Comparison of ENCODE assay signal across 29 cellular contexts in genomic region chr17:20264996-20265395, GRCh38.
"Had no signal": no experiment of that assay in that cellular context is flagged by ENCODE, and none has a peak within 500 bp of the region (broad histone marks: within the 10 kb centered on the region; RNA-seq: fewer than 3 reads in every experiment).

No MANE protein-coding gene starts in this region.

- ATAC-seq: activated CD4-positive, alpha-beta T cell treated with anti-CD3 and anti-CD28 coated beads for 36 hours; activated T-cell treated with anti-CD3 and anti-CD28 coated beads, Interleukin-2, amount 50 U/mL, for 4 hours; effector memory CD8-positive, alpha-beta T cell; gastroesophageal sphincter; left colon; mucosa of descending colon; natural killer cell; pancreas; right lobe of liver; stimulated activated memory B cell treated with anti-CD40 and anti-IgM and Interleukin-4, amounts not matched to agents 10 μg/mL and 1 μg/mL and 100 μg/mL, for 72 hours; WTC11 had no signal

- H3K36me3 Mint-ChIP-seq: natural killer cell had no signal

- H3K9me3 ChIP-seq: gastroesophageal sphincter, mucosa of descending colon, neutrophil, pancreas, right lobe of liver, stomach, suprapubic skin had no signal

- H3K27me3 ChIP-seq: brain microvascular endothelial cell, gastroesophageal sphincter, neutrophil, pancreas, right lobe of liver, stomach, suprapubic skin had no signal

- H3K4me1 ChIP-seq: gastroesophageal sphincter, pancreas, right lobe of liver had no signal

- H3K4me3 ChIP-seq: gastroesophageal sphincter, mucosa of descending colon, pancreas, right lobe of liver, stomach, suprapubic skin had no signal

- H3K27ac Mint-ChIP-seq: activated CD4-positive, alpha-beta T cell treated with anti-CD3 and anti-CD28 coated beads for 36 hours; activated T-helper 2 cell treated with anti-CD3 and anti-CD28 coated beads, Interferon-gamma antibody, Interleukin-2, Interleukin-4, amounts not matched to agents 10 μg/mL and 5 μg/mL and 100 μg/mL, durations not matched to agents 14 hours and 24 hours and 36 hours; effector memory CD8-positive, alpha-beta T cell; natural killer cell; stimulated activated memory B cell treated with anti-CD40 and anti-IgM and Interleukin-4, amounts not matched to agents 10 μg/mL and 1 μg/mL and 100 μg/mL, for 72 hours; T-helper 1 cell treated with Interleukin-12 subunit alpha and Interleukin-12 subunit beta and Interleukin-4 antibody, amounts not matched to agents 30 μg/mL and 1 μg/mL, for 36 hours; WTC11 had no signal

- H3K9me3 Mint-ChIP-seq: activated T-cell treated with anti-CD3 and anti-CD28 coated beads, Interleukin-2, amount 50 U/mL, for 4 hours; activated T-helper 2 cell treated with anti-CD3 and anti-CD28 coated beads, Interferon-gamma antibody, Interleukin-2, Interleukin-4, amounts not matched to agents 10 μg/mL and 5 μg/mL and 100 μg/mL, durations not matched to agents 14 hours and 24 hours and 36 hours; effector memory CD8-positive, alpha-beta T cell; natural killer cell; stimulated activated memory B cell treated with anti-CD40 and anti-IgM and Interleukin-4, amounts not matched to agents 10 μg/mL and 1 μg/mL and 100 μg/mL, for 72 hours; T-helper 1 cell treated with Interleukin-12 subunit alpha and Interleukin-12 subunit beta and Interleukin-4 antibody, amounts not matched to agents 30 μg/mL and 1 μg/mL, for 36 hours; WTC11 had no signal

- H3K36me3 ChIP-seq: brain microvascular endothelial cell, pancreas, right lobe of liver, suprapubic skin had no signal

- DNase-seq: activated CD4-positive, alpha-beta T cell treated with anti-CD3 and anti-CD28 coated beads for 36 hours; activated CD4-positive, alpha-beta T cell treated with anti-CD3 and anti-CD28 coated beads, Interleukin-2, amount 50 U/mL, for 4 hours; activated CD8-positive, alpha-beta memory T cell treated with anti-CD3 and anti-CD28 coated beads, Interleukin-2, amount 50 U/mL, for 48 hours; activated naive CD4-positive, alpha-beta T cell treated with Interleukin-2 at 50 U/mL for 16 hours; activated T-cell treated with anti-CD3 and anti-CD28 coated beads, Interleukin-2, amount 50 U/mL, for 4 hours; amygdala; brain microvascular endothelial cell; caudate nucleus; effector memory CD8-positive, alpha-beta T cell; head of caudate nucleus; left colon; mesenchymal stem cell; mucosa of descending colon; natural killer cell; pancreas; right lobe of liver; small intestine; stimulated activated CD4-positive, alpha-beta T cell treated with anti-CD3 and anti-CD28 coated beads, Interleukin-15, amount 100 ng/mL, for 24 hours; stomach; T1000; trophoblast cell had no signal

- FAIRE-seq: keratinocyte, pancreas, small intestine had no signal

- H3K27ac ChIP-seq: brain microvascular endothelial cell, gastroesophageal sphincter, neutrophil, pancreas, right lobe of liver, stomach, suprapubic skin had no signal

- H3K4me1 Mint-ChIP-seq: stimulated activated memory B cell treated with anti-CD40 and anti-IgM and Interleukin-4, amounts not matched to agents 10 μg/mL and 1 μg/mL and 100 μg/mL, for 72 hours had no signal

- H3K4me3 Mint-ChIP-seq: activated CD4-positive, alpha-beta T cell treated with anti-CD3 and anti-CD28 coated beads for 36 hours; activated T-cell treated with anti-CD3 and anti-CD28 coated beads, Interleukin-2, amount 50 U/mL, for 4 hours; effector memory CD8-positive, alpha-beta T cell; natural killer cell; stimulated activated memory B cell treated with anti-CD40 and anti-IgM and Interleukin-4, amounts not matched to agents 10 μg/mL and 1 μg/mL and 100 μg/mL, for 72 hours; T-helper 1 cell treated with Interleukin-12 subunit alpha and Interleukin-12 subunit beta and Interleukin-4 antibody, amounts not matched to agents 30 μg/mL and 1 μg/mL, for 36 hours; WTC11 had no signal

- H3K27me3 Mint-ChIP-seq: activated CD4-positive, alpha-beta T cell treated with anti-CD3 and anti-CD28 coated beads for 36 hours; effector memory CD8-positive, alpha-beta T cell; stimulated activated memory B cell treated with anti-CD40 and anti-IgM and Interleukin-4, amounts not matched to agents 10 μg/mL and 1 μg/mL and 100 μg/mL, for 72 hours had no signal
